24 cellular contexts compared by ENCODE assay signal in genomic region chr9:133856798-133857197, GRCh38.
A peak's percentile ranks its signal among the peaks of the same experiment; 100 is the strongest.
DNase-seq lines count a peak whose midpoint lies in the region; ATAC-seq, FAIRE-seq and TF ChIP-seq lines count a peak whose summit lies in the region.
"Had no signal": no experiment of that assay in that cellular context is flagged by ENCODE, and none has a peak within 500 bp of the region (broad histone marks: within the 10 kb centered on the region; RNA-seq: fewer than 3 reads in every experiment).

No MANE protein-coding gene starts in this region.

- 0 out of 3 replicates have a peak overlapping the region, but pooled peaks have one; percentile 1 for H2BK15ac ChIP-seq in IMR-90 (ENCODE audit: low read depth, low read length)
- H2BK15ac ChIP-seq in H1 (ENCODE audit: low read length): no peak overlapping the region

- no peak for FAIRE-seq in H1 (lab: Jason Lieb, UNC)

- peaks cover 12% of the 10 kb centered on the region for H3K4me1 ChIP-seq in IMR-90 (ENCODE audit: control insufficient read depth, insufficient read depth, low read length)
- H3K4me1 ChIP-seq in H1 (replicated peaks in 1 of 4; ENCODE audit: control insufficient read depth in 3 of 4, insufficient read depth in 4 of 4, low read length in 3 of 4): peaks cover 0 to 12% (median 3%) of the 10 kb centered on the region in 4 experiments; a peak in 3 of 7 replicates
- peaks cover 0 to 11% (median 0%) of the 10 kb centered on the region in 4 donors for H3K4me1 ChIP-seq in stomach
- H3K4me1 ChIP-seq: SJCRH30, tibial artery had no signal

- intact Hi-C loops in IMR-90 (cut with micrococcal nuclease): no loop called here
- intact Hi-C loops in stomach (cut with DNase I; ENCODE audit: low total_unique reads): no loop called here

- ATAC-seq in IMR-90 (ENCODE audit: low read depth) (no peak), HG03159 (IDR thresholded peaks at IDR 0.05; ENCODE audit: unreplicated experiment) (no peak), GM21367 (IDR thresholded peaks at IDR 0.05; ENCODE audit: unreplicated experiment) (no peak)
- no peak for ATAC-seq in stimulated activated naive B cell treated with anti-CD40 and anti-IgM and Interleukin-4, amounts not matched to agents 10 μg/mL and 1 μg/mL and 100 μg/mL, for 72 hours (replicated peaks)
- ATAC-seq: activated naive CD8-positive, alpha-beta T cell treated with anti-CD3 and anti-CD28 coated beads, Interleukin-2, amount 50 U/mL, for 24 hours; effector memory CD8-positive, alpha-beta T cell; naive thymus-derived CD8-positive, alpha-beta T cell had no signal

- H3K27ac ChIP-seq in IMR-90 (ENCODE audit: insufficient read depth, low read length): no peak overlapping the region
- H3K27ac ChIP-seq in H1 (ENCODE audit: low read depth, low read length): no peak overlapping the region
- peak overlapping the region in 1 of 5 donors; percentile 71 for H3K27ac ChIP-seq in stomach
- H3K27ac ChIP-seq: C4-2B, SJCRH30, tibial artery had no signal

- H3K9me1 ChIP-seq in IMR-90 (ENCODE audit: insufficient read depth, low read length): peaks cover 20% of the 10 kb centered on the region

- no TSS peak for BruUV-seq in IMR-90 (replicated peaks; lab: Mats Ljungman, UMichigan)

- H3K23ac ChIP-seq in IMR-90 (ENCODE audit: low read depth, low read length): no peak overlapping the region
- no peak overlapping the region for H3K23ac ChIP-seq in H1 (ENCODE audit: insufficient read length)

- H3K18ac ChIP-seq in IMR-90 (ENCODE audit: low read depth, low read length): no peak overlapping the region
- H3K18ac ChIP-seq in H1 (ENCODE audit: extremely low read depth, low read length): no peak overlapping the region

- H4K91ac ChIP-seq in IMR-90 (ENCODE audit: insufficient read depth, low read depth, low read length) (no peak overlapping the region), H1 (replicated peaks; ENCODE audit: insufficient read length, low read length) (no peak overlapping the region)

- H2BK20ac ChIP-seq in IMR-90 (ENCODE audit: low read depth, low read length): no peak overlapping the region
- no peak overlapping the region for H2BK20ac ChIP-seq in H1 (ENCODE audit: low read length)

- no peak overlapping the region for H4K8ac ChIP-seq in IMR-90 (ENCODE audit: low read depth in 2 of 2, low read length in 2 of 2)
- H4K8ac ChIP-seq in H1 (ENCODE audit: extremely low read depth, insufficient read depth, low read length): no peak overlapping the region

- H3K4me2 ChIP-seq in IMR-90 (ENCODE audit: low read depth, low read length): no peak overlapping the region
- H3K4me2 ChIP-seq in H1 (ENCODE audit: insufficient read depth in 1 of 2, low read depth in 2 of 2, low read length in 2 of 2): no peak overlapping the region

- TF ChIP-seq CTCF in IMR-90 (conservative IDR thresholded peaks at IDR 0.05; ENCODE audit: low read depth, low read length) (no peak), H1 (IDR thresholded peaks at IDR 0.05; ENCODE audit: control extremely low read depth in 1 of 3, insufficient read depth in 1 of 3, low read depth in 1 of 3, low read length in 3 of 3) (no peak), mesothelial cell of epicardium (IDR thresholded peaks at IDR 0.05; ENCODE audit: unreplicated experiment) (no peak), stomach (IDR thresholded peaks at IDR 0.05) (no peak)

- H3K27me3 Mint-ChIP-seq in mesothelial cell of epicardium (ENCODE audit: low read depth): no peaks in the 10 kb centered on the region
- no peaks in the 10 kb centered on the region for H3K27me3 Mint-ChIP-seq in stimulated activated naive B cell treated with anti-CD40 and anti-IgM and Interleukin-4, amounts not matched to agents 10 μg/mL and 1 μg/mL and 100 μg/mL, for 72 hours
- H3K27me3 Mint-ChIP-seq: activated naive CD8-positive, alpha-beta T cell treated with anti-CD3 and anti-CD28 coated beads, Interleukin-2, amount 50 U/mL, for 24 hours; effector memory CD8-positive, alpha-beta T cell; IgD-negative memory B cell; naive thymus-derived CD8-positive, alpha-beta T cell had no signal

- DNase-seq in IMR-90 (no peak), H1 (ENCODE audit: low read depth in 1 of 2, low spot score in 2 of 2) (no peak), mesothelial cell of epicardium (ENCODE audit: low spot score in 2 of 2, unreplicated experiment in 2 of 2) (no peak), stomach (no peak), GM19238 (ENCODE audit: insufficient read length, low spot score) (no peak)
- no peak for DNase-seq in stimulated activated naive B cell treated with anti-CD40 and anti-IgM and Interleukin-4, amounts not matched to agents 10 μg/mL and 1 μg/mL and 100 μg/mL, for 72 hours
- DNase-seq: activated effector memory CD4-positive, alpha-beta T cell treated with anti-CD3 and anti-CD28 coated beads, Interleukin-2, amount 50 U/mL, for 16 hours; activated naive CD8-positive, alpha-beta T cell treated with anti-CD3 and anti-CD28 coated beads, Interleukin-2, amount 50 U/mL, for 24 hours; effector memory CD8-positive, alpha-beta T cell; esophagus squamous epithelium; naive thymus-derived CD8-positive, alpha-beta T cell; NCI-H1105 treated with DMSO at 0.1 percent for 48 hours; NCI-H2029 treated with DMSO at 0.1 percent for 48 hours; NCI-H82; SJCRH30; stimulated activated CD4-positive, alpha-beta T cell treated with anti-CD3 and anti-CD28 coated beads, Interleukin-2, amount 100 ng/mL, for 24 hours; stimulated activated naive CD4-positive, alpha-beta T cell treated with Interleukin-2 at 50 U/mL for 16 hours; T-helper 1 cell; tibial artery had no signal

- H3K36me3 Mint-ChIP-seq in mesothelial cell of epicardium: peaks cover 19% of the 10 kb centered on the region
- peaks cover 44 to 70% of the 10 kb centered on the region in 2 donors for H3K36me3 Mint-ChIP-seq in stimulated activated naive B cell treated with anti-CD40 and anti-IgM and Interleukin-4, amounts not matched to agents 10 μg/mL and 1 μg/mL and 100 μg/mL, for 72 hours
- H3K36me3 Mint-ChIP-seq: naive thymus-derived CD8-positive, alpha-beta T cell had no signal

- dilution Hi-C loops in IMR-90 (cut with HindIII; ENCODE audit: low sequenced_read_pairs, unreplicated experiment): no loop called here

- H3K9me3 ChIP-seq in IMR-90 (ENCODE audit: control insufficient read depth, insufficient read depth, low read length) (no peaks in the 10 kb centered on the region), H1 (ENCODE audit: insufficient read depth in 2 of 2, low read depth in 1 of 2, low read length in 1 of 2) (no peaks in the 10 kb centered on the region; a peak in 1 of 4 replicates), stomach (no peaks in the 10 kb centered on the region)
- H3K9me3 ChIP-seq: body of pancreas, esophagus squamous epithelium, SJCRH30, tibial artery had no signal

- H4K20me1 ChIP-seq in IMR-90 (ENCODE audit: insufficient read depth, low read length) (peaks cover 9% of the 10 kb centered on the region; the same call in 1 of the 2 replicates), H1 (replicated peaks in 1 of 2; ENCODE audit: control insufficient read depth in 1 of 2, insufficient read depth in 2 of 2, low read length in 2 of 2) (peaks cover 4 to 12% of the 10 kb centered on the region in 2 experiments)

- TF ChIP-seq POLR2A in IMR-90 (IDR thresholded peaks at IDR 0.05; ENCODE audit: low read depth, low read length): no peak
- TF ChIP-seq POLR2A in H1 (IDR thresholded peaks at IDR 0.05; ENCODE audit: control extremely low read depth in 1 of 2, low read depth in 2 of 2, low read length in 2 of 2): no peak
- TF ChIP-seq POLR2A in stomach (IDR thresholded peaks at IDR 0.05): no peak

- H2BK120ac ChIP-seq in IMR-90 (ENCODE audit: low read depth, low read length) (no peak overlapping the region), H1 (replicated peaks; ENCODE audit: low read depth, low read length) (no peak overlapping the region)

- POLR2A ChIA-PET in IMR-90 (lab: Charles Lee; ENCODE audit: unreplicated experiment): no interaction called here
- POLR2A ChIA-PET in H1 (lab: Charles Lee; ENCODE audit: partially characterized antibody): no interaction called here

- in situ Hi-C loops in IMR-90 (cut with MboI; ENCODE audit: low sequenced_read_pairs): no loop called here

- H4K5ac ChIP-seq in IMR-90 (ENCODE audit: low read depth, low read length): no peak overlapping the region
- no peak overlapping the region for H4K5ac ChIP-seq in H1 (ENCODE audit: insufficient read length, low read depth, low read length)

- H3K4me1 Mint-ChIP-seq in mesothelial cell of epicardium: peaks cover 21% of the 10 kb centered on the region
- peaks cover 37 to 46% of the 10 kb centered on the region in 2 donors for H3K4me1 Mint-ChIP-seq in stimulated activated naive B cell treated with anti-CD40 and anti-IgM and Interleukin-4, amounts not matched to agents 10 μg/mL and 1 μg/mL and 100 μg/mL, for 72 hours
- H3K4me1 Mint-ChIP-seq: activated naive CD8-positive, alpha-beta T cell treated with anti-CD3 and anti-CD28 coated beads, Interleukin-2, amount 50 U/mL, for 24 hours had no signal

- H3K56ac ChIP-seq in IMR-90 (ENCODE audit: extremely low read depth, insufficient read depth, low read length): no peak overlapping the region
- no peak overlapping the region for H3K56ac ChIP-seq in H1 (replicated peaks; ENCODE audit: insufficient read length, low read depth, low read length)

- H3K4ac ChIP-seq in IMR-90 (ENCODE audit: low read depth, low read length) (no peak overlapping the region), H1 (replicated peaks; ENCODE audit: insufficient read length, low read depth, low read length) (no peak overlapping the region)

- H3K9me3 Mint-ChIP-seq in mesothelial cell of epicardium: no peaks in the 10 kb centered on the region
- peaks cover 0 to 2% of the 10 kb centered on the region in 2 donors for H3K9me3 Mint-ChIP-seq in stimulated activated naive B cell treated with anti-CD40 and anti-IgM and Interleukin-4, amounts not matched to agents 10 μg/mL and 1 μg/mL and 100 μg/mL, for 72 hours
- H3K9me3 Mint-ChIP-seq: activated naive CD8-positive, alpha-beta T cell treated with anti-CD3 and anti-CD28 coated beads, Interleukin-2, amount 50 U/mL, for 24 hours; effector memory CD8-positive, alpha-beta T cell; IgD-negative memory B cell; naive thymus-derived CD8-positive, alpha-beta T cell had no signal

- peak overlapping the region; percentile 8; the same call in 1 of the 2 replicates for H2AK5ac ChIP-seq in IMR-90 (ENCODE audit: low read depth, low read length)
- no peak overlapping the region for H2AK5ac ChIP-seq in H1 (ENCODE audit: low read depth, low read length)

- no peak overlapping the region for H3K9ac ChIP-seq in IMR-90 (ENCODE audit: low read depth, low read length)
- no peak overlapping the region for H3K9ac ChIP-seq in H1 (replicated peaks in 1 of 4; ENCODE audit: extremely low read depth in 1 of 4, low read depth in 3 of 4, low read length in 3 of 4)

- H3K14ac ChIP-seq in IMR-90 (replicated peaks; ENCODE audit: low read depth, low read length): no peak overlapping the region
- H3K14ac ChIP-seq in H1 (ENCODE audit: insufficient read length): no peak overlapping the region

- peaks cover 6% of the 10 kb centered on the region; the same call in 1 of the 2 replicates for H3K23me2 ChIP-seq in H1 (ENCODE audit: low read depth, low read length)

- H2AFZ ChIP-seq in IMR-90 (replicated peaks; ENCODE audit: low read length, poor library complexity) (no peak overlapping the region), H1 (ENCODE audit: low read length) (no peak overlapping the region)

- H3K4me3 ChIP-seq in IMR-90 (ENCODE audit: insufficient read depth, low read depth, low read length): no peak overlapping the region
- H3K4me3 ChIP-seq in H1 (ENCODE audit: extremely low read depth in 1 of 4, insufficient read depth in 2 of 4, low read depth in 3 of 4, low read length in 4 of 4): no peak overlapping the region
- H3K4me3 ChIP-seq in stomach: no peak overlapping the region
- H3K4me3 ChIP-seq: body of pancreas, esophagus squamous epithelium, SJCRH30, tibial artery had no signal

- H3K36me3 ChIP-seq in IMR-90 (ENCODE audit: control insufficient read depth, insufficient read depth, low read length) (peaks cover 7% of the 10 kb centered on the region; the same call in 1 of the 2 replicates), H1 (ENCODE audit: control insufficient read depth in 2 of 4, insufficient read depth in 4 of 4, low read length in 3 of 4) (peaks cover 0 to 2% (median 0%) of the 10 kb centered on the region in 4 experiments; a peak in 1 of 8 replicates), stomach (peaks cover 0 to 16% (median 12%) of the 10 kb centered on the region in 4 donors)
- H3K36me3 ChIP-seq: esophagus squamous epithelium, SJCRH30 had no signal

- peaks cover 13 to 57% of the 10 kb centered on the region in 2 experiments for H3K79me1 ChIP-seq in IMR-90 (ENCODE audit: low read depth in 1 of 2, low read length in 2 of 2)
- H3K79me1 ChIP-seq in H1 (ENCODE audit: low read depth, low read length): peaks cover 15% of the 10 kb centered on the region

- TF ChIP-seq RAD21 in IMR-90 (IDR thresholded peaks at IDR 0.05; ENCODE audit: low read length) (no peak), H1 (IDR thresholded peaks at IDR 0.05 in 1 of 2, conservative IDR thresholded peaks at IDR 0.05 in 1 of 2; ENCODE audit: low read depth in 2 of 2, low read length in 2 of 2) (no peak)

- CTCF ChIA-PET in IMR-90 (lab: Yijun Ruan, JAX) (no interaction called here), H1 (lab: Charles Lee; ENCODE audit: partially characterized antibody) (interaction anchor here (1.1 to 1.3 kb wide), 2 partner anchors 90 to 137 kb away, joined by 3 read pairs; no protein-coding TSS in a partner anchor)

- H3K27me3 ChIP-seq in IMR-90 (ENCODE audit: control insufficient read depth, insufficient read depth, low read length) (no peaks in the 10 kb centered on the region), H1 (replicated peaks in 1 of 4; ENCODE audit: control insufficient read depth in 3 of 4, extremely low read depth in 1 of 4, insufficient read depth in 3 of 4, low read length in 3 of 4) (no peaks in the 10 kb centered on the region), stomach (no peaks in the 10 kb centered on the region)
- H3K27me3 ChIP-seq: body of pancreas, esophagus squamous epithelium, SJCRH30, tibial artery had no signal

- no peaks in the 10 kb centered on the region; a peak in 1 of 4 replicates for H3K79me2 ChIP-seq in H1 (ENCODE audit: control insufficient read depth in 1 of 2, insufficient read depth in 2 of 2, low read length in 2 of 2)

- WGBS in IMR-90 (ENCODE audit: extremely low coverage in 2 of 2, insufficient read length in 1 of 2), 2 experiments: 98% methylated on average over 10 of the region's 12 CpGs; no CpG with 5 or more reads in 1 of the 2 experiments
- 99% methylated on average over 12 of the region's 12 CpGs; no CpG with 5 or more reads in 1 of the 2 experiments for WGBS in H1 (ENCODE audit: extremely low coverage in 1 of 2, insufficient coverage in 1 of 2, insufficient read length in 1 of 2, insufficient replicate concordance in 2 of 2, low coverage in 1 of 2, low lambda C conversion rate in 2 of 2, missing lambda C conversion rate in 1 of 2), 2 experiments
- WGBS in stomach, 5 donors: 93 to 96% (median 96%) methylated on average over 12 of the region's 12 CpGs

- no peak overlapping the region for H2AK9ac ChIP-seq in IMR-90 (replicated peaks; ENCODE audit: low read depth, low read length, poor library complexity)

- H3K27ac Mint-ChIP-seq in mesothelial cell of epicardium: peak overlapping the region; percentile 34
- H3K27ac Mint-ChIP-seq in stimulated activated naive B cell treated with anti-CD40 and anti-IgM and Interleukin-4, amounts not matched to agents 10 μg/mL and 1 μg/mL and 100 μg/mL, for 72 hours: peak overlapping the region; percentile 91
- H3K27ac Mint-ChIP-seq: activated naive CD8-positive, alpha-beta T cell treated with anti-CD3 and anti-CD28 coated beads, Interleukin-2, amount 50 U/mL, for 24 hours; effector memory CD8-positive, alpha-beta T cell had no signal

- no peak for TF ChIP-seq EP300 in H1 (IDR thresholded peaks at IDR 0.05; ENCODE audit: borderline replicate concordance in 1 of 2, low read depth in 2 of 2, low read length in 2 of 2)
- TF ChIP-seq EP300 in stomach (IDR thresholded peaks at IDR 0.05): no peak

- no peak overlapping the region for H3K4me3 Mint-ChIP-seq in mesothelial cell of epicardium
- no peak overlapping the region for H3K4me3 Mint-ChIP-seq in stimulated activated naive B cell treated with anti-CD40 and anti-IgM and Interleukin-4, amounts not matched to agents 10 μg/mL and 1 μg/mL and 100 μg/mL, for 72 hours
- H3K4me3 Mint-ChIP-seq: activated naive CD8-positive, alpha-beta T cell treated with anti-CD3 and anti-CD28 coated beads, Interleukin-2, amount 50 U/mL, for 24 hours; effector memory CD8-positive, alpha-beta T cell; IgD-negative memory B cell; naive thymus-derived CD8-positive, alpha-beta T cell had no signal

- H2BK5ac ChIP-seq in IMR-90 (ENCODE audit: low read depth, low read length, poor library complexity, severe bottlenecking) (no peak overlapping the region), H1 (ENCODE audit: low read depth, low read length) (0 out of 2 replicates have a peak overlapping the region, but pooled peaks have one; percentile 35)

- peak overlapping the region; percentile 50; the same call in 1 of the 2 replicates for H2BK12ac ChIP-seq in H1 (ENCODE audit: low read depth, low read length)
